1 cellular context compared by ENCODE assay signal in the genomic region with DNA sequence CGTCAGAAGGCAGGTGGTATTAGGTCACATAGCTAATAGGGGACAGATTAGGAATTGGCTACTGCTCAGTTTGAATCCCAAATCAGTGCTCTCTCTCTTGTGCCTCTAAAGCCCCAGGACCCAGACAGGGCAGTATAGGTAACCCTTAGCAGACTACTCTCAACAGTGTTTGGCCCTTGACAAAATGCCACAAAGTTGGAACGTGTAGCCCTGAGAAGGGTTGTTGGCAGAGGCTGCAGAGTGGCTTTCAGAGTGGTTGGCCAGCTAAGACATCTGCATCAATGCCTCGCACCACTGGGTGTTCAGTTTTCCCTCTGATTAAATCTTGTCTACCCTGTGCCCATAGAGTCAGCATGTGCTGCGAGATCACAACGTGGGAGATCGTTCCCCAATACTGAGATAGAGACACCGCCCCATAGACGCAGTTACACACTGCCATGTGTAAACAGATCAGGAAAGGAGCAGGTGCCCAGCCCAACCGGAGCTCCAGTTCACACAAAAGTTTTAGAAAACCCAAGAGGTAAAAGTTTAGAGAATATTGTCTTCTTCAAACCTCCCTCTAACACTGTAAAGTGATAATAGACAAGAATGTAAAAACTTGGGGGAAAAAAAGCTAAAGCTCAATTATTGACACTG.
TF ChIP-seq lines count a peak whose summit lies in the region.

No MANE protein-coding gene starts in this region.

TF ChIP-seq in HEK293, 187 proteins besides CTCF, POLR2A, EP300 and RAD21 (continued from another document):
- TF ChIP-seq, protein P1, sequence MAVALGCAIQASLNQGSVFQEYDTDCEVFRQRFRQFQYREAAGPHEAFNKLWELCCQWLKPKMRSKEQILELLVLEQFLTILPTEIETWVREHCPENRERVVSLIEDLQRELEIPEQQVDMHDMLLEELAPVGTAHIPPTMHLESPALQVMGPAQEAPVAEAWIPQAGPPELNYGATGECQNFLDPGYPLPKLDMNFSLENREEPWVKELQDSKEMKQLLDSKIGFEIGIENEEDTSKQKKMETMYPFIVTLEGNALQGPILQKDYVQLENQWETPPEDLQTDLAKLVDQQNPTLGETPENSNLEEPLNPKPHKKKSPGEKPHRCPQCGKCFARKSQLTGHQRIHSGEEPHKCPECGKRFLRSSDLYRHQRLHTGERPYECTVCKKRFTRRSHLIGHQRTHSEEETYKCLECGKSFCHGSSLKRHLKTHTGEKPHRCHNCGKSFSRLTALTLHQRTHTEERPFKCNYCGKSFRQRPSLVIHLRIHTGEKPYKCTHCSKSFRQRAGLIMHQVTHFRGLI (tag by site-specific recombination; IDR thresholded peaks at IDR 0.05): peak; percentile 94
- TF ChIP-seq ZNF843 (tag by site-specific recombination; IDR thresholded peaks at IDR 0.05) (no peak), ZNF292 (tag by site-specific recombination; IDR thresholded peaks at IDR 0.05; ENCODE audit: borderline replicate concordance, low read depth) (no peak)
TF ChIP-seq in HEK293: peak in this region for 2.
